Comparison of ENCODE assay signal across 14 cellular contexts in the genomic region with DNA sequence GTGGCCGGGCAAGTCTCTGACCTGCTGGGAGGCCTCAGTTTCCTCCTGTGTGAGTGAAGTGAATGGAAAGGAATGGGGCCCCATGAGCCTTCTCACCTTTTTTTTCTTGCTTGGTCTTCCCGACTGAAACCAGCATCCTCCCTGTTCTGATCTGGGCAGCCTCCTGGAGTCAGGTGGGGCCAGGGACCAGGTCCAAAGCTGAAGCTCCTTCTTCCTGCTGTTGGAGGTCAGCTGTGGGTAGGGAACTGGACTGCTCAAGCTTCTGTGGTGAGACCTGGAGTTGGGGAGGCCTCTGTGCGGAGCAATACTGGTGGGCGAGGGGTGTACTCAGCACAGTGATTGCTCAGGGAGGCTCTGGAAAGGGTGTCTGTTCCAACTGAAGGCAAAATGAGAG.
"Had no signal": no experiment of that assay in that cellular context is flagged by ENCODE, and none has a peak within 500 bp of the region (broad histone marks: within the 10 kb centered on the region; RNA-seq: fewer than 3 reads in every experiment).

No MANE protein-coding gene starts in this region.

- H3K27ac ChIP-seq: sigmoid colon, vagina had no signal

- H3K4me3 ChIP-seq: sigmoid colon, tibial nerve, vagina had no signal

- H3K36me3 ChIP-seq: sigmoid colon, tibial nerve, vagina had no signal

- H3K9me3 ChIP-seq: sigmoid colon, tibial nerve, vagina had no signal

- H3K27me3 ChIP-seq: sigmoid colon, tibial nerve, vagina had no signal

- ATAC-seq: activated CD8-positive, alpha-beta T cell treated with anti-CD3 and anti-CD28 coated beads, Interleukin-2, amount 10 ng/mL, durations not matched to agents 7 days and 5 days; naive thymus-derived CD4-positive, alpha-beta T cell; stimulated activated naive CD8-positive, alpha-beta T cell treated with anti-CD3 and anti-CD28 coated beads, Interleukin-15, amount 100 ng/mL, for 72 hours; WTC11 had no signal

- DNase-seq: activated CD4-positive, alpha-beta T cell treated with anti-CD3 and anti-CD28 coated beads for 48 hours; activated CD8-positive, alpha-beta memory T cell treated with anti-CD3 and anti-CD28 coated beads, Interleukin-2, amount 50 U/mL, for 48 hours; activated CD8-positive, alpha-beta T cell treated with anti-CD3 and anti-CD28 coated beads, Interleukin-2, amount 10 ng/mL, durations not matched to agents 7 days and 5 days; activated naive CD4-positive, alpha-beta T cell; endodermal cell; erythroblast; kidney glomerular epithelial cell; naive thymus-derived CD4-positive, alpha-beta T cell; sigmoid colon; stimulated activated CD4-positive, alpha-beta T cell treated with anti-CD3 and anti-CD28 coated beads, Interleukin-4, amount 100 ng/mL, for 1 hour; stimulated activated naive CD8-positive, alpha-beta T cell treated with anti-CD3 and anti-CD28 coated beads, Interleukin-15, amount 100 ng/mL, for 72 hours had no signal
